Comparison of ENCODE assay signal across 7 cellular contexts in the genomic region with DNA sequence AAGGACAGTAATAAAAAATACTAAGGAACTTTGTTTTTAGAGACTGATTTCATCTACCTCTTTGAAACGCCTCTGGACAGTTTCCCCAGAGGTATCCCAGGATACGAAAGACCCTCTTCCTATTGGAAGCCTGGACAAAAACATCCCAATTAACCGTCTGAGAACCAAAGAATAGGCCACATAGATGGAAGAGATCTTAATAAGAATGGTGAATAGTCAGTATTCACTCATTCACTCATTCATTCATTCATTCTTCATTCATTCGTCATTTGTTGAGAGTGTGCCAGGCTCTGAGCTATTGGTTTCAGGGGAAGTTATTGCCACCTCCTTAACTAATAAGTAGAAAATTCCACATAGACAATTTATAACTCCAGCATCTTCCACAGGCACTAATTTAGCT.
"Had no signal": no experiment of that assay in that cellular context is flagged by ENCODE, and none has a peak within 500 bp of the region (broad histone marks: within the 10 kb centered on the region; RNA-seq: fewer than 3 reads in every experiment).

No MANE protein-coding gene starts in this region.

- DNase-seq: GDM1, GF-D8 had no signal

- FAIRE-seq: G401.6, GM12891, GM12892, GM18507, GM19239 had no signal
